20 cellular contexts compared by ENCODE assay signal in the genomic region with DNA sequence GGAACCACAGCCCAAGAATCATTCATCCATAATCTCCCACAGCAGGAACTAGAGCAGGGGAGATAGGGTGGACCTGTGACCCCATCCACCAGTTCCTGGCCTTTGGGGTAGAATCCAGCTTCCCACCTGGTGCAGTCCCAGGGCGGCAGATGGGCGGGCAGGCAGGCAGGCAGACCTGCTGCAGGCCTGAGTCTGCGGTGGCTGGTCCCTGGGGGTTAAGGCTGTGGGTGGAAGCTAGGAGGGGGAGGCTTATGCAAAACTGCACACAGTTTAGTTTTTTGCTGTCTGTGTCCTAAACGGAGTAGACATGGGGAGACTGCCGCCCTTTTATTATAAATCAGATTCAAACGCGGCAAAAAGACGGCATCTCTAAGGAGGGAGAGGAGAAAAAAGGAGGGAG. TPM values are rescaled to one million over a fixed set of nuclear protein-coding genes. Genes with fewer than 3 reads are reported as not detected.
DNase-seq lines count a peak whose midpoint lies in the region; ATAC-seq and TF ChIP-seq lines count a peak whose summit lies in the region.
"Had no signal": no experiment of that assay in that cellular context is flagged by ENCODE, and none has a peak within 500 bp of the region (broad histone marks: within the 10 kb centered on the region; RNA-seq: fewer than 3 reads in every experiment).

No MANE protein-coding gene starts in this region.

- H3K4me1 Mint-ChIP-seq in osteocyte (ENCODE audit: unreplicated experiment): peaks cover 13% of the 10 kb centered on the region

- H3K4me1 ChIP-seq in aorta (ENCODE audit: control insufficient read depth in 1 of 2, insufficient read depth in 2 of 2, low read length in 2 of 2): no peaks in the 10 kb centered on the region

- 79 to 83% methylated on average over 8 of the region's 8 CpGs for WGBS in aorta, 2 donors

- CTCF ChIA-PET in RWPE1 (lab: Yijun Ruan, JAX): no interaction called here

- H3K27ac Mint-ChIP-seq in osteocyte (ENCODE audit: unreplicated experiment): no peak overlapping the region
- H3K27ac Mint-ChIP-seq: activated T-cell treated with anti-CD3 and anti-CD28 coated beads, Interleukin-2, amount 50 U/mL, for 72 hours; CD8-positive, alpha-beta T cell had no signal

- ATAC-seq in HG03108 (IDR thresholded peaks at IDR 0.05; ENCODE audit: unreplicated experiment): peak; percentile 64
- ATAC-seq in aorta (ENCODE audit: low FRiP score): no peak
- ATAC-seq: activated T-cell treated with anti-CD3 and anti-CD28 coated beads, Interleukin-2, amount 50 U/mL, for 72 hours; CD8-positive, alpha-beta T cell; right lobe of liver had no signal

- no peaks in the 10 kb centered on the region for H3K27me3 ChIP-seq in aorta (ENCODE audit: control insufficient read depth in 1 of 2, insufficient read depth in 2 of 2, low read length in 1 of 2)

- TF ChIP-seq CTCF in RWPE1 (conservative IDR thresholded peaks at IDR 0.05; ENCODE audit: low read depth): no peak
- TF ChIP-seq CTCF in osteocyte (IDR thresholded peaks at IDR 0.05): no peak

- H3K4me3 Mint-ChIP-seq in osteocyte (ENCODE audit: unreplicated experiment): no peak overlapping the region
- H3K4me3 Mint-ChIP-seq: activated T-cell treated with anti-CD3 and anti-CD28 coated beads, Interleukin-2, amount 50 U/mL, for 72 hours; CD8-positive, alpha-beta T cell had no signal

- H3K27ac ChIP-seq in RWPE1 (no peak overlapping the region), aorta (ENCODE audit: low read depth in 1 of 2, low read length in 2 of 2) (no peak overlapping the region)
- H3K27ac ChIP-seq: neutrophil, right lobe of liver, SJSA1, upper lobe of left lung had no signal

- POLR2A ChIA-PET in RWPE1 (lab: Yijun Ruan, JAX; ENCODE audit: low non-redundant PET): no interaction called here

- DNase-seq in NCI-H524 (lab: John Stamatoyannopoulos, UW) (peak; percentile 60 to 79), NCI-H524 treated with DMSO at 0.1 percent for 48 hours (lab: John Stamatoyannopoulos, UW) (no peak), NCI-H526 (lab: John Stamatoyannopoulos, UW) (peak; percentile 73 to 93), RWPE1 (ENCODE audit: low spot score) (no peak), aorta (no peak), HK-2 (ENCODE audit: unreplicated experiment) (no peak), osteocyte (ENCODE audit: extremely low spot score, unreplicated experiment) (no peak)
- DNase-seq: activated CD4-positive, alpha-beta T cell treated with anti-CD3 and anti-CD28 coated beads, Interleukin-2, amount 50 U/mL, for 4 hours; activated T-cell treated with anti-CD3 and anti-CD28 coated beads, Interleukin-2, amount 50 U/mL, for 72 hours; CD8-positive, alpha-beta T cell; NCI-H146; right lobe of liver; stimulated activated CD4-positive, alpha-beta T cell treated with anti-CD3 and anti-CD28 coated beads, Interleukin-4, amount 100 ng/mL, for 24 hours; upper lobe of left lung had no signal

- H3K27me3 Mint-ChIP-seq in osteocyte (ENCODE audit: unreplicated experiment): peaks cover 52% of the 10 kb centered on the region

- intact Hi-C loops in aorta (cut with DNase I): no loop called here

- H3K4me3 ChIP-seq in aorta (ENCODE audit: low read length in 2 of 2): no peak overlapping the region
- H3K4me3 ChIP-seq: right lobe of liver, SJSA1, upper lobe of left lung had no signal

- no peaks in the 10 kb centered on the region for H3K9me3 ChIP-seq in aorta (ENCODE audit: control insufficient read depth, low read length)
- H3K9me3 ChIP-seq: neutrophil, right lobe of liver, upper lobe of left lung had no signal

- H3K36me3 ChIP-seq in aorta (ENCODE audit: control insufficient read depth in 1 of 2, insufficient read depth in 2 of 2, low read length in 1 of 2): no peaks in the 10 kb centered on the region
- H3K36me3 ChIP-seq: neutrophil, right lobe of liver, SJSA1, upper lobe of left lung had no signal

- H3K36me3 Mint-ChIP-seq in osteocyte (ENCODE audit: unreplicated experiment): no peaks in the 10 kb centered on the region
- H3K36me3 Mint-ChIP-seq: CD8-positive, alpha-beta T cell had no signal

- H3K9me3 Mint-ChIP-seq in osteocyte (ENCODE audit: unreplicated experiment): no peaks in the 10 kb centered on the region
- H3K9me3 Mint-ChIP-seq: activated T-cell treated with anti-CD3 and anti-CD28 coated beads, Interleukin-2, amount 50 U/mL, for 72 hours; CD8-positive, alpha-beta T cell had no signal

RNA-seq across cellular contexts. Expression of gene NEFH, which starts 4.5 kb away (rescaled TPM):
- total RNA-seq in aorta: under 1 TPM; 0.36 to 0.63 TPM
- polyA plus RNA-seq in aorta: under 1 TPM in 1 of 2 donors, not detected in 1; 0.38 TPM
- 0.62 and 1.4 TPM in 2 replicates for total RNA-seq in osteocyte
- total RNA-seq: A172, SJSA1 had no signal

RNA-seq across cellular contexts. Expression of gene RFPL1, which starts 37.2 kb away (rescaled TPM):
- not detected for total RNA-seq in aorta
- not detected for polyA plus RNA-seq in aorta
- not detected in 2 replicates for total RNA-seq in osteocyte
- total RNA-seq: A172; activated T-cell treated with anti-CD3 and anti-CD28 coated beads, Interleukin-2, amount 50 U/mL, for 72 hours; CD8-positive, alpha-beta T cell; epithelial cell of proximal tubule; G401; SJSA1; upper lobe of left lung had no signal

Comparison
In these comparisons a context has a peak if more than half of its experiments do, and no peak if none do; other contexts are left out.
1. DNase-seq: peak in NCI-H524 (2 of 2) and NCI-H526 (2 of 2); none in NCI-H524 treated with DMSO at 0.1 percent for 48 hours (single experiment), RWPE1 (single experiment), aorta (0 of 2), HK-2 (single experiment) and osteocyte (single experiment).